Comparison of ENCODE assay signal across 8 cellular contexts in genomic region chr13:98998831-98999634, GRCh38. TPM values are rescaled to one million over a fixed set of nuclear protein-coding genes. Genes with fewer than 3 reads are reported as not detected.
DNase-seq lines count a peak whose midpoint lies in the region; ATAC-seq, FAIRE-seq and TF ChIP-seq lines count a peak whose summit lies in the region.
"Had no signal": no experiment of that assay in that cellular context is flagged by ENCODE, and none has a peak within 500 bp of the region (broad histone marks: within the 10 kb centered on the region; RNA-seq: fewer than 3 reads in every experiment).

No MANE protein-coding gene starts in this region.

- in situ Hi-C loops in KBM-7 (cut with MboI; ENCODE audit: low pct_unique_long_range_greater_than_20kb, low sequenced_read_pairs), result no loop called here

- H3K36me3 Mint-ChIP-seq in chondrocyte (ENCODE audit: low read depth), result no peaks in the 10 kb centered on the region

- H3K9me3 ChIP-seq in WERI-Rb-1 (ENCODE audit: severe bottlenecking), result no peaks in the 10 kb centered on the region
- no peaks in the 10 kb centered on the region for H3K9me3 ChIP-seq in fibroblast of lung (ENCODE audit: control insufficient read depth, insufficient read depth, low read depth, low read length)

- H3K4me1 Mint-ChIP-seq in chondrocyte (ENCODE audit: low read depth), result peaks cover 50% of the 10 kb centered on the region

- DNase-seq in H54 (ENCODE audit: insufficient read length, low spot score), result no peak
- DNase-seq in WERI-Rb-1, result peak; percentile 59
- peak; percentile 38 to 61 for DNase-seq in fibroblast of lung (ENCODE audit: low read depth in 2 of 2)
- peak; percentile 39 for DNase-seq in stimulated activated CD8-positive, alpha-beta memory T cell treated with anti-CD3 and anti-CD28 coated beads, Interleukin-4, amount 100 ng/mL, for 48 hours
- DNase-seq in KBM-7, result no peak
- no peak for DNase-seq in chondrocyte (ENCODE audit: low spot score)
- DNase-seq: naive B cell had no signal

- H2AFZ ChIP-seq in fibroblast of lung (ENCODE audit: low read length), result no peak overlapping the region

- no peak overlapping the region for H3K4me3 ChIP-seq in WERI-Rb-1 (ENCODE audit: low read depth, low read length)
- H3K4me3 ChIP-seq in fibroblast of lung (replicated peaks in 1 of 4; ENCODE audit: control extremely low read depth in 1 of 4, insufficient read depth in 1 of 4, low read depth in 3 of 4, low read length in 4 of 4), result peak overlapping the region in 1 of 4 experiments; percentile 0

- H3K9me3 Mint-ChIP-seq in chondrocyte (ENCODE audit: low read depth), result no peaks in the 10 kb centered on the region
- H3K9me3 Mint-ChIP-seq: naive B cell had no signal

- TF ChIP-seq POLR2A in H54 (IDR thresholded peaks at IDR 0.05; ENCODE audit: low read depth, low read length), result no peak

- TF ChIP-seq CTCF in WERI-Rb-1 (IDR thresholded peaks at IDR 0.05; ENCODE audit: low read depth, low read length) (no peak), fibroblast of lung (conservative IDR thresholded peaks at IDR 0.05 in 1 of 2, IDR thresholded peaks at IDR 0.05 in 1 of 2; ENCODE audit: low read depth in 1 of 2, low read length in 2 of 2) (no peak), chondrocyte (IDR thresholded peaks at IDR 0.05) (no peak)

- H3K4me2 ChIP-seq in fibroblast of lung (ENCODE audit: extremely low read depth, insufficient read depth, low read length), result peak overlapping the region; percentile 16

- no peak overlapping the region for H3K27ac Mint-ChIP-seq in chondrocyte (ENCODE audit: unreplicated experiment)

- H3K27ac ChIP-seq in WERI-Rb-1 (no peak overlapping the region), fibroblast of lung (ENCODE audit: insufficient read depth, low read length) (no peak overlapping the region)

- H3K36me3 ChIP-seq in WERI-Rb-1 (no peaks in the 10 kb centered on the region), fibroblast of lung (ENCODE audit: control insufficient read depth, insufficient read depth, low read length) (no peaks in the 10 kb centered on the region)

- H3K4me1 ChIP-seq in fibroblast of lung (ENCODE audit: control insufficient read depth, extremely low read depth, insufficient read depth, low read length), result peaks cover 3% of the 10 kb centered on the region

- H3K27me3 ChIP-seq in WERI-Rb-1 (ENCODE audit: insufficient read depth, low read depth, severe bottlenecking), result no peaks in the 10 kb centered on the region
- H3K27me3 ChIP-seq in fibroblast of lung (ENCODE audit: control insufficient read depth, insufficient read depth, low read length), result no peaks in the 10 kb centered on the region

- no peaks in the 10 kb centered on the region for H3K79me2 ChIP-seq in fibroblast of lung (ENCODE audit: control insufficient read depth, insufficient read depth, low read length)

- no peak overlapping the region for H3K9ac ChIP-seq in fibroblast of lung (ENCODE audit: insufficient read depth, low read length)

- no peaks in the 10 kb centered on the region for H3K27me3 Mint-ChIP-seq in chondrocyte (ENCODE audit: low read depth)

- H3K4me3 Mint-ChIP-seq in chondrocyte (ENCODE audit: unreplicated experiment), result no peak overlapping the region
- H3K4me3 Mint-ChIP-seq: naive B cell had no signal

- ATAC-seq in HG03354 (IDR thresholded peaks at IDR 0.05; ENCODE audit: poor library complexity, severe bottlenecking, unreplicated experiment), result no peak

- peak; percentile 38 for FAIRE-seq in H54 (lab: Jason Lieb, UNC)

- H4K20me1 ChIP-seq in fibroblast of lung (ENCODE audit: control insufficient read depth, extremely low read depth, insufficient read depth, low read length), result peaks cover 1% of the 10 kb centered on the region

RNA-seq across cellular contexts. Expression of gene DOCK9, which starts 21.2 kb away (rescaled TPM):
- 10.3 and 18.2 TPM in 2 replicates for total RNA-seq in fibroblast of lung
- 16.7 and 18.2 TPM in 2 replicates for polyA plus RNA-seq in fibroblast of lung
- polyA plus RNA-seq in fibroblast of lung (2012), result 11.7 and 14.9 TPM in 2 replicates
- 18.9 and 19.0 TPM in 2 replicates for polyA minus RNA-seq in fibroblast of lung (ENCODE audit: low replicate concordance)
- total RNA-seq in chondrocyte, result 45.4 to 55.5 TPM (median 45.9 TPM) in 3 replicates

Comparison
In these comparisons a context has a peak if more than half of its experiments do, and no peak if none do; other contexts are left out.
1. DNase-seq: peak in WERI-Rb-1 (single experiment), fibroblast of lung (2 of 2) and stimulated activated CD8-positive, alpha-beta memory T cell treated with anti-CD3 and anti-CD28 coated beads, Interleukin-4, amount 100 ng/mL, for 48 hours (single experiment); none in H54 (single experiment), KBM-7 (single experiment) and chondrocyte (single experiment).